22 cellular contexts compared by ENCODE assay signal in genomic region chr13:113822956-113823744, GRCh38.
"Had no signal": no experiment of that assay in that cellular context is flagged by ENCODE, and none has a peak within 500 bp of the region (broad histone marks: within the 10 kb centered on the region; RNA-seq: fewer than 3 reads in every experiment).

No MANE protein-coding gene starts in this region.

- H3K27me3 ChIP-seq: adrenal gland, neutrophil, thyroid gland had no signal

- H3K27me3 Mint-ChIP-seq: dendritic cell treated with granulocyte-macrophage colony-stimulating factor and Interleukin-4, amounts not matched to agents 40 ng/mL and 50 ng/mL, for 4 days had no signal

- H2AFZ ChIP-seq: parathyroid adenoma had no signal

- H3K27ac ChIP-seq: neutrophil, parathyroid adenoma, VCaP had no signal

- H3K4me3 Mint-ChIP-seq: activated T-helper 1 cell treated with anti-CD3 and anti-CD28 coated beads, Interleukin-12 subunit alpha, Interleukin-12 subunit beta, Interleukin-2, Interleukin-4 antibody, amounts not matched to agents 30 ng/mL and 10 ng/mL and 1 ng/mL, durations not matched to agents 14 hours and 24 hours and 36 hours; dendritic cell treated with granulocyte-macrophage colony-stimulating factor and Interleukin-4, amounts not matched to agents 40 ng/mL and 50 ng/mL, for 4 days had no signal

- ATAC-seq: activated naive CD4-positive, alpha-beta T cell treated with anti-CD3 and anti-CD28 coated beads, Interleukin-2, amount 50 U/mL, for 72 hours; left lobe of liver had no signal

- H3K4me3 ChIP-seq: adrenal gland, thyroid gland had no signal

- H3K27ac Mint-ChIP-seq: activated naive CD4-positive, alpha-beta T cell treated with anti-CD3 and anti-CD28 coated beads, Interleukin-2, amount 50 U/mL, for 72 hours; activated T-helper 1 cell treated with anti-CD3 and anti-CD28 coated beads, Interleukin-12 subunit alpha, Interleukin-12 subunit beta, Interleukin-2, Interleukin-4 antibody, amounts not matched to agents 30 ng/mL and 10 ng/mL and 1 ng/mL, durations not matched to agents 14 hours and 24 hours and 36 hours; dendritic cell treated with granulocyte-macrophage colony-stimulating factor and Interleukin-4, amounts not matched to agents 40 ng/mL and 50 ng/mL, for 4 days had no signal

- H3K79me2 ChIP-seq: parathyroid adenoma had no signal

- H3K9me3 Mint-ChIP-seq: activated naive CD4-positive, alpha-beta T cell treated with anti-CD3 and anti-CD28 coated beads, Interleukin-2, amount 50 U/mL, for 72 hours; activated T-helper 1 cell treated with anti-CD3 and anti-CD28 coated beads, Interleukin-12 subunit alpha, Interleukin-12 subunit beta, Interleukin-2, Interleukin-4 antibody, amounts not matched to agents 30 ng/mL and 10 ng/mL and 1 ng/mL, durations not matched to agents 14 hours and 24 hours and 36 hours had no signal

- H3K9ac ChIP-seq: parathyroid adenoma had no signal

- DNase-seq: activated CD4-positive, alpha-beta T cell treated with anti-CD3 and anti-CD28 coated beads, Interleukin-2, amount 50 U/mL, for 48 hours; activated gamma-delta T cell treated with Interleukin-2 at 50 U/mL for 16 hours; activated T-cell treated with anti-CD3 and anti-CD28 coated beads for 4 hours; adrenal gland; effector CD8-positive, alpha-beta T cell; foreskin fibroblast; head of caudate nucleus; kidney; mammary epithelial cell; retina; stimulated activated CD4-positive, alpha-beta T cell treated with anti-CD3 and anti-CD28 coated beads, Interleukin-12 subunit alpha, Interleukin-12 subunit beta, amount 100 ng/mL, for 4 hours; stimulated activated CD4-positive, alpha-beta T cell treated with anti-CD3 and anti-CD28 coated beads, Interleukin-1b, Interleukin-23, amount 100 ng/mL, for 48 hours; stimulated activated CD8-positive, alpha-beta memory T cell treated with anti-CD3 and anti-CD28 coated beads, Interleukin-4, amount 100 ng/mL, for 48 hours; stimulated activated naive CD4-positive, alpha-beta T cell treated with Interleukin-2 at 50 U/mL for 16 hours; thyroid gland had no signal

- H3K36me3 ChIP-seq: neutrophil had no signal

- H3K9me3 ChIP-seq: adrenal gland, neutrophil, thyroid gland had no signal

- H3K4me1 ChIP-seq: parathyroid adenoma had no signal
